Comparison of ENCODE assay signal across 1 cellular context in the genomic region with DNA sequence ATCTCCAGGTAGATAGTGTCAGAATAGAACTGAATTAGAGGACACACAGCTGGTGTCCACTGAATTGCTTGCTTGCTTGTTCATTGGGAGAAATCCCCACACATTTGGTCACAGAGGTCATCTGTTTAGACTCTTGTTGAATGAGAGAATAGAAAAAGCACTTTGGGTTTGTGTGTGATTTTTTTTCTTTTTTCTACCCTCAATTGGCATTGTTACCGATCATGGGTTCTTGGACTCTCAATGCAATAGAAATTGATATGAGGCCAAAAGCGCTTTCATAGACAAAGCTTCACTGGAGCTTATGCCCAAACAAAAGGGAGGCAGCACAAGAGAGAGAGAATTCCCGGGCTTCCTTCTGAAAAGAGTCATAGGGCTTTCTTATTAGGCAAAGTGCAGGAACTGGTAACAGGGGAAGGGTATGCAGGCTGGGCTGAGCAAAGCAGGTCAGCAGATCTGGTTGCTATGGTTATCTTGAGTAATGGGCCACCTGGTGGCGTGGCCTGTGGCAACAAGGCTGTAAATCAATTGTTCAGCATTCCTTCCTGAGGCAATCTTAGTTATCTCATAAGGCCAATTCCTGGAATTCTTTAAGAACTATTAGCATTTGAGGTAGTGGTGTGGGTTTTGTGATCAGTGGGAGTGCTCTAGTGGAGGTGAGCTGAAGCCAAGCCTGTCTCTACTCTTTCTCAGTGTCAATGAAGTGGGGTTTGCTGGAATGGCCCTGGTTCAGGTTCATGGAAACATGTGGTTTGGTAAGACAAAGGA.
TF ChIP-seq lines count a peak whose summit lies in the region.

No MANE protein-coding gene starts in this region.

TF ChIP-seq in WTC11, 78 proteins besides CTCF, POLR2A, EP300 and RAD21 (continued from another document):
- TF ChIP-seq, protein P1, sequence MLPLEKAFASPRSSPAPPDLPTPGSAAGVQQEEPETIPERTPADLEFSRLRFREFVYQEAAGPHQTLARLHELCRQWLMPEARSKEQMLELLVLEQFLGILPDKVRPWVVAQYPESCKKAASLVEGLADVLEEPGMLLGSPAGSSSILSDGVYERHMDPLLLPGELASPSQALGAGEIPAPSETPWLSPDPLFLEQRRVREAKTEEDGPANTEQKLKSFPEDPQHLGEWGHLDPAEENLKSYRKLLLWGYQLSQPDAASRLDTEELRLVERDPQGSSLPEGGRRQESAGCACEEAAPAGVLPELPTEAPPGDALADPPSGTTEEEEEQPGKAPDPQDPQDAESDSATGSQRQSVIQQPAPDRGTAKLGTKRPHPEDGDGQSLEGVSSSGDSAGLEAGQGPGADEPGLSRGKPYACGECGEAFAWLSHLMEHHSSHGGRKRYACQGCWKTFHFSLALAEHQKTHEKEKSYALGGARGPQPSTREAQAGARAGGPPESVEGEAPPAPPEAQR (CRISPR knock-in tag; IDR thresholded peaks at IDR 0.05): no peak
- TF ChIP-seq, protein P2, sequence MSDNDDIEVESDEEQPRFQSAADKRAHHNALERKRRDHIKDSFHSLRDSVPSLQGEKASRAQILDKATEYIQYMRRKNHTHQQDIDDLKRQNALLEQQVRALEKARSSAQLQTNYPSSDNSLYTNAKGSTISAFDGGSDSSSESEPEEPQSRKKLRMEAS (CRISPR knock-in tag; IDR thresholded peaks at IDR 0.05): no peak
- TF ChIP-seq, protein P3, sequence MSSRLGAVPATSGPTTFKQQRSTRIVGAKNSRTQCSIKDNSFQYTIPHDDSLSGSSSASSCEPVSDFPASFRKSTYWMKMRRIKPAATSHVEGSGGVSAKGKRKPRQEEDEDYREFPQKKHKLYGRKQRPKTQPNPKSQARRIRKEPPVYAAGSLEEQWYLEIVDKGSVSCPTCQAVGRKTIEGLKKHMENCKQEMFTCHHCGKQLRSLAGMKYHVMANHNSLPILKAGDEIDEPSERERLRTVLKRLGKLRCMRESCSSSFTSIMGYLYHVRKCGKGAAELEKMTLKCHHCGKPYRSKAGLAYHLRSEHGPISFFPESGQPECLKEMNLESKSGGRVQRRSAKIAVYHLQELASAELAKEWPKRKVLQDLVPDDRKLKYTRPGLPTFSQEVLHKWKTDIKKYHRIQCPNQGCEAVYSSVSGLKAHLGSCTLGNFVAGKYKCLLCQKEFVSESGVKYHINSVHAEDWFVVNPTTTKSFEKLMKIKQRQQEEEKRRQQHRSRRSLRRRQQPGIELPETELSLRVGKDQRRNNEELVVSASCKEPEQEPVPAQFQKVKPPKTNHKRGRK (CRISPR knock-in tag; IDR thresholded peaks at IDR 0.05; ENCODE audit: borderline replicate concordance): no peak
- TF ChIP-seq ETV6 (CRISPR knock-in tag; IDR thresholded peaks at IDR 0.05) (no peak), IRF2 (CRISPR knock-in tag; IDR thresholded peaks at IDR 0.05; ENCODE audit: borderline replicate concordance, low read depth) (no peak), NFYB (CRISPR knock-in tag; conservative IDR thresholded peaks at IDR 0.05; ENCODE audit: low read depth) (no peak), ZNF317 (CRISPR knock-in tag; IDR thresholded peaks at IDR 0.05; ENCODE audit: borderline replicate concordance, low read depth) (no peak), RORB (CRISPR knock-in tag; IDR thresholded peaks at IDR 0.05) (no peak), JAZF1 (CRISPR knock-in tag; IDR thresholded peaks at IDR 0.05) (no peak)
- TF ChIP-seq, protein P4, sequence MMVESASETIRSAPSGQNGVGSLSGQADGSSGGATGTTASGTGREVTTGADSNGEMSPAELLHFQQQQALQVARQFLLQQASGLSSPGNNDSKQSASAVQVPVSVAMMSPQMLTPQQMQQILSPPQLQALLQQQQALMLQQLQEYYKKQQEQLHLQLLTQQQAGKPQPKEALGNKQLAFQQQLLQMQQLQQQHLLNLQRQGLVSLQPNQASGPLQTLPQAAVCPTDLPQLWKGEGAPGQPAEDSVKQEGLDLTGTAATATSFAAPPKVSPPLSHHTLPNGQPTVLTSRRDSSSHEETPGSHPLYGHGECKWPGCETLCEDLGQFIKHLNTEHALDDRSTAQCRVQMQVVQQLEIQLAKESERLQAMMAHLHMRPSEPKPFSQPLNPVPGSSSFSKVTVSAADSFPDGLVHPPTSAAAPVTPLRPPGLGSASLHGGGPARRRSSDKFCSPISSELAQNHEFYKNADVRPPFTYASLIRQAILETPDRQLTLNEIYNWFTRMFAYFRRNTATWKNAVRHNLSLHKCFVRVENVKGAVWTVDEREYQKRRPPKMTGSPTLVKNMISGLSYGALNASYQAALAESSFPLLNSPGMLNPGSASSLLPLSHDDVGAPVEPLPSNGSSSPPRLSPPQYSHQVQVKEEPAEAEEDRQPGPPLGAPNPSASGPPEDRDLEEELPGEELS (CRISPR knock-in tag; IDR thresholded peaks at IDR 0.05): no peak
